9 cellular contexts compared by ENCODE assay signal in the genomic region with DNA sequence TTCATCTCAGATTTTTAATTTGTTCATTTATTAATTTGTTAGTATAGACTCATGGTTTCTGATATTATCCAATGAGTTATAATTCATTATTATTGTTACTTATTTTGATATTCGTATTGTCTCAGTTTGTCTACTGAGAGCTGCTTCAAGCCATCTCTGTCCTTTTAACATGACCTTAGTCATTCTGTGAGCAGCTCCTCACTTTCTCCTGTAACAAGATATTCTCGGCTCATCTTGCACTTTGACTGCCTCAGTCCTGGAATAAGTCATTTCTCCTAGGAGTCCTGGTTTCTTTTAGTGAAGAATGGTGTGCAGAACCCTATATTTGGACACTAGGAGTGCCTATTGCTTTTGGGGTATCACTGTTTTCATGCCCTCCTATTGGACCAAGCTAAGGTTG. TPM values are rescaled to one million over a fixed set of nuclear protein-coding genes. Genes with fewer than 3 reads are reported as not detected.
DNase-seq lines count a peak whose midpoint lies in the region; ATAC-seq and TF ChIP-seq lines count a peak whose summit lies in the region.
"Had no signal": no experiment of that assay in that cellular context is flagged by ENCODE, and none has a peak within 500 bp of the region (broad histone marks: within the 10 kb centered on the region; RNA-seq: fewer than 3 reads in every experiment).

No MANE protein-coding gene starts in this region.

- H3K36me3 ChIP-seq in RWPE2 (ENCODE audit: low read depth) (peaks cover 96% of the 10 kb centered on the region), osteoblast (ENCODE audit: insufficient read depth, low read length) (peaks cover 60% of the 10 kb centered on the region)

- H3K4me1 ChIP-seq in RWPE2 (ENCODE audit: insufficient read depth, poor library complexity, severe bottlenecking) (peaks cover 78% of the 10 kb centered on the region), osteoblast (ENCODE audit: insufficient read depth, low read length) (peaks cover 73% of the 10 kb centered on the region)

- ATAC-seq in RWPE2 (ENCODE audit: low read depth), result no peak
- ATAC-seq in HG02642 (IDR thresholded peaks at IDR 0.05; ENCODE audit: poor library complexity, unreplicated experiment), result no peak

- DNase-seq in EH (ENCODE audit: low read depth) (peak; percentile 47), RWPE2 (ENCODE audit: low spot score) (no peak), coronary artery (ENCODE audit: low spot score) (no peak), osteoblast (ENCODE audit: insufficient read length, low spot score, missing footprints) (no peak), ecto neural progenitor cell (ENCODE audit: low spot score) (no peak), SIG-M5 treated with dmso at 0.1 percent for 504 hours (lab: John Stamatoyannopoulos, UW; ENCODE audit: unreplicated experiment) (no peak)
- DNase-seq: NCI-H2029 treated with DMSO at 0.1 percent for 48 hours had no signal

- H3K9me3 ChIP-seq in RWPE2 (ENCODE audit: severe bottlenecking), result no peaks in the 10 kb centered on the region
- no peaks in the 10 kb centered on the region for H3K9me3 ChIP-seq in osteoblast (ENCODE audit: low read depth, low read length)
- H3K9me3 ChIP-seq: neutrophil had no signal

- H2AFZ ChIP-seq in osteoblast (ENCODE audit: low read length), result no peak overlapping the region

- H3K4me3 ChIP-seq in RWPE2 (ENCODE audit: severe bottlenecking) (no peak overlapping the region), coronary artery (peak overlapping the region; percentile 56), osteoblast (ENCODE audit: insufficient read depth, low read length) (no peak overlapping the region)

- no peaks in the 10 kb centered on the region for H4K20me1 ChIP-seq in osteoblast (ENCODE audit: insufficient read depth, low read length)

- peak overlapping the region; percentile 59 for H3K4me2 ChIP-seq in osteoblast (ENCODE audit: insufficient read depth, low read length)

- H3K27me3 ChIP-seq in RWPE2 (ENCODE audit: insufficient read depth, poor library complexity, severe bottlenecking) (no peaks in the 10 kb centered on the region), osteoblast (ENCODE audit: insufficient read depth, low read length) (no peaks in the 10 kb centered on the region)
- H3K27me3 ChIP-seq: neutrophil had no signal

- TF ChIP-seq CTCF in RWPE2 (IDR thresholded peaks at IDR 0.05; ENCODE audit: poor library complexity, severe bottlenecking), result no peak
- TF ChIP-seq CTCF in coronary artery (IDR thresholded peaks at IDR 0.05), result no peak
- TF ChIP-seq CTCF in osteoblast (IDR thresholded peaks at IDR 0.05; ENCODE audit: extremely low read depth, low read depth, low read length), result no peak

- H3K27ac ChIP-seq in RWPE2 (ENCODE audit: poor library complexity, severe bottlenecking), result peak overlapping the region; percentile 100
- H3K27ac ChIP-seq in coronary artery, result peak overlapping the region; percentile 42 to 76
- H3K27ac ChIP-seq in osteoblast (ENCODE audit: low read depth, low read length), result peak overlapping the region; percentile 99
- H3K27ac ChIP-seq: neutrophil had no signal

- H3K79me2 ChIP-seq in osteoblast (ENCODE audit: insufficient read depth, low read length), result peaks cover 92% of the 10 kb centered on the region

RNA-seq across cellular contexts. Expression of a gene that starts 13.2 kb away (rescaled TPM):
- total RNA-seq in osteoblast, result 26.5 and 27.9 TPM in 2 replicates
